ENCODE assay signal across 13 cellular contexts in the genomic region with DNA sequence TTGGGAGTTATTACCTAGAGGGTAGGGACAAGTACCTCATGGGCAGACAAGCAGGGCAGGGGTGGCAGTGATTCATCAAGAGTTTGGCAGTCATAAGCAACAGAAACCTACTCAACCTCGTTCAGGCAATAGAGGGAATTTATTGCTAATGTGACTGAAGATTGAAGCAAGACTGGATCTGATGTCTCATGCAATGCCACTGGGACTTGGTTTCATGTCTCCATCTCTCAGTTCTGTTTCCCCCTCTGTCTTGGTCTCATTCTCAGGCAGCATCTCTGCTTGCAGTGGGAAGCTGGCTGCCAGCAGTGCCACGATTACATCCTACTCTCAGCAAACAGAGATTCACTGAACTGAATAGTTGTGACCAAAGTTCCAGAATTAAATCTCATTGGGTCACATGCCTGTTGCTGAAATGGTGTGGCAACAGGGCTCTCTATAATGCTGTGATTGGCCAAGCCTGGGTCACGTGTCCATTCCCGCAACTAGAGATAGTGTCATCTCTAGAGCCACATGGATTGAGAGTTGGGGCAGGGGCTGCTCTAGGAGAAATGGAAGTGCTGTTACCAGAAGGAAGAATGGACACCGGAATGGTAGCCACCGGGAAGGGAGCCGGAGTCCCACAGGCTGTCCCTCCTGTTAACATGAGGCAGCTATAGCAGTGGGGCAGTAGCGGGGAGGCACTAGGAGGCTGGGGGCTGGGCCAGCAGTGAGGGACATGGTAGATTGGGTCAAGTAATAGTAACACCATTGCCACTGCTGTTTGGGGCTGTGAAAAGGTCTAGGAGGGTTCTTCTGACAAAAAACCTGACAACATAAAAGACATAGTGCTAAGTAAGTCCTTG. TPM values are rescaled to one million over a fixed set of nuclear protein-coding genes. Genes with fewer than 3 reads are reported as not detected.
A peak's percentile ranks its signal among the peaks of the same experiment; 100 is the strongest.
DNase-seq lines count a peak whose midpoint lies in the region; ATAC-seq, FAIRE-seq and TF ChIP-seq lines count a peak whose summit lies in the region.
"Had no signal": no experiment of that assay in that cellular context is flagged by ENCODE, and none has a peak within 500 bp of the region (broad histone marks: within the 10 kb centered on the region; RNA-seq: fewer than 3 reads in every experiment).

No MANE protein-coding gene starts in this region.

- H3K27ac Mint-ChIP-seq in osteocyte (ENCODE audit: unreplicated experiment) = no peak overlapping the region

- POLR2A ChIA-PET in A673 (lab: Charles Lee; ENCODE audit: low non-redundant PET) = no interaction called here

- H3K4me1 ChIP-seq in kidney (ENCODE audit: control insufficient read depth in 1 of 2, insufficient read depth in 1 of 2, low read depth in 1 of 2, low read length in 2 of 2) (peaks cover 0 to 4% of the 10 kb centered on the region in 2 donors), A673 (ENCODE audit: insufficient read depth, low read length, poor library complexity, severe bottlenecking) (peaks cover 7% of the 10 kb centered on the region)

- TF ChIP-seq CTCF in kidney (IDR thresholded peaks at IDR 0.05; ENCODE audit: borderline replicate concordance, extremely low read depth, insufficient read depth) (no peak), A673 (conservative IDR thresholded peaks at IDR 0.05; ENCODE audit: low read depth, low read length) (no peak), osteocyte (IDR thresholded peaks at IDR 0.05) (no peak)

- peak overlapping the region; percentile 4 to 32 for H3K9ac ChIP-seq in kidney (ENCODE audit: low read length in 2 of 2)

- H3K4me3 Mint-ChIP-seq in osteocyte (ENCODE audit: unreplicated experiment) = no peak overlapping the region

- H3K36me3 ChIP-seq in kidney (ENCODE audit: control insufficient read depth in 1 of 2, insufficient read depth in 2 of 2, low read length in 2 of 2) (no peaks in the 10 kb centered on the region), A673 (ENCODE audit: insufficient read depth, low read length, poor library complexity, severe bottlenecking) (no peaks in the 10 kb centered on the region)
- H3K36me3 ChIP-seq: stomach had no signal

- no peak for FAIRE-seq in kidney (lab: Jason Lieb, UNC)
- FAIRE-seq: endothelial cell of umbilical vein had no signal

- peaks cover 5% of the 10 kb centered on the region for H3K4me1 Mint-ChIP-seq in osteocyte (ENCODE audit: unreplicated experiment)

- ATAC-seq in GM18870 (IDR thresholded peaks at IDR 0.05; ENCODE audit: unreplicated experiment) = peak; percentile 43

- no peaks in the 10 kb centered on the region for H3K36me3 Mint-ChIP-seq in osteocyte (ENCODE audit: unreplicated experiment)

- no peaks in the 10 kb centered on the region for H3K27me3 Mint-ChIP-seq in osteocyte (ENCODE audit: unreplicated experiment)

- no TSS peak for BruUV-seq in A673 (replicated peaks; lab: Mats Ljungman, UMichigan)

- H3K4me3 ChIP-seq in kidney (ENCODE audit: low read length in 2 of 2) = no peak overlapping the region
- no peak overlapping the region for H3K4me3 ChIP-seq in A673 (ENCODE audit: low read depth, low read length, poor library complexity, severe bottlenecking)
- H3K4me3 ChIP-seq: stomach had no signal

- CTCF ChIA-PET in A673 (lab: Charles Lee) = no interaction called here

- H3K9me3 Mint-ChIP-seq in osteocyte (ENCODE audit: unreplicated experiment) = peaks cover 4% of the 10 kb centered on the region

- H3K9me3 ChIP-seq in kidney (ENCODE audit: control insufficient read depth in 1 of 2, low read length in 2 of 2) = no peaks in the 10 kb centered on the region
- H3K9me3 ChIP-seq in A673 (ENCODE audit: low read depth, low read length, poor library complexity, severe bottlenecking) = no peaks in the 10 kb centered on the region
- H3K9me3 ChIP-seq: stomach had no signal

- DNase-seq in AG08395 (ENCODE audit: low spot score) = peak; percentile 21
- peak; percentile 48 to 61 for DNase-seq in activated CD4-positive, alpha-beta T cell treated with anti-CD3 and anti-CD28 coated beads, Interleukin-2, amount 50 U/mL, for 48 hours
- DNase-seq in kidney = no peak
- DNase-seq in A673 (ENCODE audit: low spot score) = no peak
- DNase-seq in NCI-H526 (lab: John Stamatoyannopoulos, UW) = no peak
- DNase-seq in NCI-H1092 (lab: John Stamatoyannopoulos, UW) = no peak
- no peak for DNase-seq in osteocyte (ENCODE audit: extremely low spot score, unreplicated experiment)
- DNase-seq: DMS53, GOT3, MM.1S, stomach had no signal

- H3K27ac ChIP-seq in kidney (ENCODE audit: low read depth in 2 of 2, low read length in 2 of 2) = no peak overlapping the region
- H3K27ac ChIP-seq in A673 (ENCODE audit: low read depth, low read length, poor library complexity, severe bottlenecking) = no peak overlapping the region
- H3K27ac ChIP-seq: stomach had no signal

- no peaks in the 10 kb centered on the region for H3K27me3 ChIP-seq in A673 (replicated peaks; ENCODE audit: insufficient read depth, low read depth, low read length, poor library complexity)
- H3K27me3 ChIP-seq: stomach had no signal

- intact Hi-C loops in kidney (cut with DNase I) = no loop called here
- intact Hi-C loops in A673 (cut with micrococcal nuclease; ENCODE audit: unreplicated experiment) = no loop called here

RNA-seq across cellular contexts. Expression of a gene that starts 3.9 kb away (rescaled TPM):
- total RNA-seq in kidney (248 TPM), A673 (2021) (188 and 198 TPM in 2 replicates), osteocyte (214 and 216 TPM in 2 replicates)
- 207 TPM for polyA plus RNA-seq in kidney (ENCODE audit: insufficient read depth, low read depth, low replicate concordance)

RNA-seq across cellular contexts. Expression of a gene that starts 47.1 kb away (rescaled TPM):
- not detected for total RNA-seq in kidney
- polyA plus RNA-seq in kidney (ENCODE audit: insufficient read depth, low read depth, low replicate concordance) = not detected
- not detected in 2 replicates for total RNA-seq in A673 (2021)
- total RNA-seq in osteocyte = not detected in 2 replicates
- total RNA-seq: endothelial cell of umbilical vein had no signal
- polyA plus RNA-seq: endothelial cell of umbilical vein had no signal

Comparison
In these comparisons a context has a peak if more than half of its experiments do, and no peak if none do; other contexts are left out.
1. DNase-seq: peak in AG08395 (single experiment) and activated CD4-positive, alpha-beta T cell treated with anti-CD3 and anti-CD28 coated beads, Interleukin-2, amount 50 U/mL, for 48 hours (2 of 2); none in kidney (single experiment), A673 (single experiment), NCI-H526 (0 of 2), NCI-H1092 (single experiment) and osteocyte (single experiment).